Comparison of ENCODE assay signal across 8 cellular contexts in the genomic region with DNA sequence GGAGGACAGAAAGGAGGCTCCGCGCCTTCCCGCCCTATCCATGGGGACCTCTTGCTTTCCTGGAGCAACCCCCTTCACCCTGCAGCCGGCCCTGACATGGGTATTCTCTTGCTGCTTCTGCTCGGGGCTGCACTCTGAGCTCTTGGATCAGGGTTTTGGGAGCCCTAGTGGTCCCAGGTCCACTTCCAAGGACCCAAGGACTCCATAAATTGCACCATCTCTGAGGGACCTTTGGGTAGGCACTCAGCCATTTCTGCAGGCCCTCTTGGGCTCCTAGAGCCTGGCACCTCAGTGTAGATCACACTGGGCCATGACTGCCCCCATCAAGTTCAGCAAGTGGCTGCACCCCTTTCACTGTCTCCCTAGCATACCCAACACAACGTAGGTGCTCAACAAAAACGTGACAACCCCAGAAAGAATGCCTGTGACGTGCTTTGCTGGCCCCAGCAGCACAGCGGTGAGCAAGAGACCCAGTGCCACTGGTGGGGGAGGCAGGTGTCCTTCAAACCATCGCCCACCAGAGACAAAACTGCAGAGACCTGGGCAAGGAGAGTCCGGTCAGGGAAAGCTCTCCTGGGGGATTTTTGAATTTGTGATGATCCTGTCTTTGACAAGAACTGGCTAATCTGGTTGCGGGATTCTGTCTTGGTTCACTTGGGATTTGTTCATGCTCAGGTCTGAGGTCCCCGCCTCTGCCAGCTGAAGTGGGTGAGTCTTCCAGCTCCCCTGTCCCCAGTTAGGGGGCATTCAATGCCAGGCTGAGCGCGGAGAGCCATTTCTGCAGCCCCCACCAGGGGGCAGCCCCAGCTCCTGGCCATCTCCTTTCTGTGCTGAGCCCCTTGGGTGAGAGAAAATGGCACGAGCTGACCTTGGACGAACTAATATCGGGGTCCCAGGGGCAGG. TPM values are rescaled to one million over a fixed set of nuclear protein-coding genes. Genes with fewer than 3 reads are reported as not detected.
DNase-seq lines count a peak whose midpoint lies in the region; ATAC-seq and TF ChIP-seq lines count a peak whose summit lies in the region.

No MANE protein-coding gene starts in this region.

- no peak overlapping the region for H3K27ac Mint-ChIP-seq in activated CD8-positive, alpha-beta memory T cell treated with anti-CD3 and anti-CD28 coated beads, Interleukin-2, amount 10 ng/mL, durations not matched to agents 7 days and 5 days

- no peaks in the 10 kb centered on the region for H3K36me3 ChIP-seq in neutrophil

- CTCF ChIA-PET in activated CD8-positive, alpha-beta memory T cell treated with anti-CD3 and anti-CD28 coated beads, Interleukin-2, amount 10 ng/mL, durations not matched to agents 7 days and 5 days (lab: Charles Lee): interaction anchor here (0.5 to 3.4 kb wide), 28 partner anchors 9 to 456 kb away, joined by 3 to 31 read pairs (median 3); a partner anchor contains a TSS

- peaks cover 0 to 15% of the 10 kb centered on the region in 2 experiments for H3K4me1 ChIP-seq in neutrophil (ENCODE audit: control insufficient read depth in 1 of 2, insufficient read depth in 1 of 2, low read depth in 1 of 2, low read length in 1 of 2)

- peaks cover 67% of the 10 kb centered on the region for H3K27me3 ChIP-seq in neutrophil

- H3K27me3 Mint-ChIP-seq in activated CD8-positive, alpha-beta memory T cell treated with anti-CD3 and anti-CD28 coated beads, Interleukin-2, amount 10 ng/mL, durations not matched to agents 7 days and 5 days: peaks cover 43% of the 10 kb centered on the region

- H3K27ac ChIP-seq in neutrophil: no peak overlapping the region

- no peaks in the 10 kb centered on the region for H3K36me3 Mint-ChIP-seq in activated CD8-positive, alpha-beta memory T cell treated with anti-CD3 and anti-CD28 coated beads, Interleukin-2, amount 10 ng/mL, durations not matched to agents 7 days and 5 days

- DNase-seq in GM12864 (ENCODE audit: low read depth) (no peak), M059J (ENCODE audit: low read depth) (peak; percentile 28), epithelial cell of proximal tubule (ENCODE audit: low read depth) (no peak)
- DNase-seq in activated CD8-positive, alpha-beta memory T cell treated with anti-CD3 and anti-CD28 coated beads, Interleukin-2, amount 10 ng/mL, durations not matched to agents 7 days and 5 days: peak; percentile 51

- H3K4me1 Mint-ChIP-seq in activated CD8-positive, alpha-beta memory T cell treated with anti-CD3 and anti-CD28 coated beads, Interleukin-2, amount 10 ng/mL, durations not matched to agents 7 days and 5 days: peaks cover 7% of the 10 kb centered on the region

- TF ChIP-seq CTCF in GM12864 (IDR thresholded peaks at IDR 0.05; ENCODE audit: low read depth, low read length, missing control alignments) (peak; percentile 85), epithelial cell of proximal tubule (conservative IDR thresholded peaks at IDR 0.05; ENCODE audit: low read depth, low read length) (peak; percentile 69), neutrophil (IDR thresholded peaks at IDR 0.05) (peak; percentile 35)

- ATAC-seq in activated CD8-positive, alpha-beta memory T cell treated with anti-CD3 and anti-CD28 coated beads, Interleukin-2, amount 10 ng/mL, durations not matched to agents 7 days and 5 days: peak; percentile 54
- ATAC-seq in HG03039 (IDR thresholded peaks at IDR 0.05; ENCODE audit: unreplicated experiment) (no peak), HG02852 (IDR thresholded peaks at IDR 0.05; ENCODE audit: unreplicated experiment) (no peak), HG02759 (IDR thresholded peaks at IDR 0.05; ENCODE audit: unreplicated experiment) (no peak)

- no peak overlapping the region for H3K4me3 ChIP-seq in GM12864 (ENCODE audit: low read depth, low read length)
- no peak overlapping the region for H3K4me3 ChIP-seq in epithelial cell of proximal tubule (ENCODE audit: low read depth, low read length)
- no peak overlapping the region for H3K4me3 ChIP-seq in neutrophil (ENCODE audit: low read depth in 1 of 2, low read length in 1 of 2)

- H3K9me3 ChIP-seq in neutrophil: no peaks in the 10 kb centered on the region

- H3K9me3 Mint-ChIP-seq in activated CD8-positive, alpha-beta memory T cell treated with anti-CD3 and anti-CD28 coated beads, Interleukin-2, amount 10 ng/mL, durations not matched to agents 7 days and 5 days (ENCODE audit: low read depth): no peaks in the 10 kb centered on the region

- H3K4me3 Mint-ChIP-seq in activated CD8-positive, alpha-beta memory T cell treated with anti-CD3 and anti-CD28 coated beads, Interleukin-2, amount 10 ng/mL, durations not matched to agents 7 days and 5 days: no peak overlapping the region

RNA-seq across cellular contexts. Expression of a gene that starts 2.5 kb away (rescaled TPM):
- total RNA-seq in M059J (2014; rRNA removed; shearing (Covaris generic)): 2.0 and 2.7 TPM in 2 replicates
- total RNA-seq in activated CD8-positive, alpha-beta memory T cell treated with anti-CD3 and anti-CD28 coated beads, Interleukin-2, amount 10 ng/mL, durations not matched to agents 7 days and 5 days: 10 to 100 TPM; 23.9 to 35.5 TPM
- 9.1 and 15.1 TPM in 2 replicates for total RNA-seq in epithelial cell of proximal tubule

Comparison
In these comparisons a context has a peak if more than half of its experiments do, and no peak if none do; other contexts are left out.
1. DNase-seq: peak in M059J (single experiment) and activated CD8-positive, alpha-beta memory T cell treated with anti-CD3 and anti-CD28 coated beads, Interleukin-2, amount 10 ng/mL, durations not matched to agents 7 days and 5 days (single experiment); none in GM12864 (single experiment) and epithelial cell of proximal tubule (single experiment).
2. CTCF ChIP-seq: peak in every context shown above with its lines; median percentile 85 in GM12864; 69 in epithelial cell of proximal tubule; 35 in neutrophil.